8 cellular contexts compared by ENCODE assay signal in genomic region chr17:81926451-81927144, GRCh38. TPM values are rescaled to one million over a fixed set of nuclear protein-coding genes. Genes with fewer than 3 reads are reported as not detected.
DNase-seq lines count a peak whose midpoint lies in the region; ATAC-seq and TF ChIP-seq lines count a peak whose summit lies in the region.

No MANE protein-coding gene starts in this region.

- no peaks in the 10 kb centered on the region for H3K9me2 ChIP-seq in GM23338 (ENCODE audit: insufficient read depth)

- no peak overlapping the region for H2AFZ ChIP-seq in GM23338

- peak overlapping the region; percentile 92; the same call in 1 of the 2 replicates for H3K27ac ChIP-seq in GM23338 (ENCODE audit: low read depth)
- H3K27ac ChIP-seq in coronary artery, result peak overlapping the region; percentile 87 to 98

- CTCF ChIA-PET in Calu3 (lab: Charles Lee), result interaction anchor here (0.7 to 1.6 kb wide), 4 partner anchors 9 to 93 kb away, joined by 3 to 4 read pairs (median 4); partner anchors contain the start of gene PYCR1

- no TSS peak for BruUV-seq in Calu3 (replicated peaks; lab: Mats Ljungman, UMichigan)

- peak overlapping the region; percentile 96 for H3K4me2 ChIP-seq in GM23338

- no peaks in the 10 kb centered on the region for H3K9me3 Mint-ChIP-seq in Calu3 (ENCODE audit: low read depth, unreplicated experiment)
- no peaks in the 10 kb centered on the region for H3K9me3 Mint-ChIP-seq in GM23338

- H3F3A ChIP-seq in GM23338 (replicated peaks; ENCODE audit: low read depth), result peaks cover 19% of the 10 kb centered on the region

- peaks cover 10% of the 10 kb centered on the region for H4K20me1 ChIP-seq in GM23338 (replicated peaks; ENCODE audit: insufficient read depth)

- H3K36me3 ChIP-seq in GM23338 (ENCODE audit: insufficient read depth), result no peaks in the 10 kb centered on the region

- DNase-seq in Calu3, result peak; percentile 76
- peak; percentile 79 for DNase-seq in GM23338 (ENCODE audit: low spot score)
- peak; percentile 25 for DNase-seq in NCI-H1105 treated with DMSO at 0.1 percent for 48 hours (lab: John Stamatoyannopoulos, UW)
- DNase-seq in activated CD4-positive, alpha-beta T cell treated with anti-CD3 and anti-CD28 coated beads for 1 hour, result peak; percentile 49
- DNase-seq in coronary artery (ENCODE audit: low spot score), result peak; percentile 89
- DNase-seq in left lobe of liver (ENCODE audit: low spot score), result peak; percentile 91
- DNase-seq in stimulated activated CD4-positive, alpha-beta T cell treated with anti-CD3 and anti-CD28 coated beads, Interleukin-4, amount 100 ng/mL, for 1 hour, result peak; percentile 76

- intact Hi-C loops in Calu3 (cut with micrococcal nuclease; ENCODE audit: unreplicated experiment), result no loop called here

- ATAC-seq in GM23338 (peak; percentile 3), left lobe of liver (peak; percentile 63), HG03571 (IDR thresholded peaks at IDR 0.05; ENCODE audit: unreplicated experiment) (no peak)

- peaks cover 53% of the 10 kb centered on the region for H3K79me2 ChIP-seq in GM23338 (replicated peaks; ENCODE audit: insufficient read depth)

- H3K4me1 Mint-ChIP-seq in Calu3 (ENCODE audit: low read depth, unreplicated experiment) (peaks cover 26% of the 10 kb centered on the region), GM23338 (peaks cover 38% of the 10 kb centered on the region)

- peaks cover 26% of the 10 kb centered on the region; the same call in 1 of the 2 replicates for H3K4me1 ChIP-seq in GM23338 (ENCODE audit: insufficient read depth)

- H3K27ac Mint-ChIP-seq in Calu3 (ENCODE audit: unreplicated experiment) (peak overlapping the region; percentile 88), GM23338 (peak overlapping the region; percentile 88)

- H3K27me3 ChIP-seq in GM23338 (ENCODE audit: insufficient read depth), result peaks cover 10% of the 10 kb centered on the region; the same call in 1 of the 2 replicates

- no peaks in the 10 kb centered on the region for H3K27me3 Mint-ChIP-seq in Calu3 (ENCODE audit: unreplicated experiment)
- H3K27me3 Mint-ChIP-seq in GM23338 (ENCODE audit: insufficient read depth, low read depth, poor library complexity), result peaks cover 31% of the 10 kb centered on the region

- H3K4me3 Mint-ChIP-seq in Calu3 (ENCODE audit: low read depth, unreplicated experiment), result peak overlapping the region; percentile 90
- peak overlapping the region; percentile 85 for H3K4me3 Mint-ChIP-seq in GM23338

- H3K36me3 Mint-ChIP-seq in Calu3 (ENCODE audit: insufficient read depth, unreplicated experiment) (peaks cover 56% of the 10 kb centered on the region), GM23338 (ENCODE audit: low read depth) (peaks cover 13% of the 10 kb centered on the region; the same call in 2 of the 3 replicates)

- TF ChIP-seq CTCF in Calu3 (IDR thresholded peaks at IDR 0.05; ENCODE audit: unreplicated experiment) (no peak), GM23338 (conservative IDR thresholded peaks at IDR 0.05; ENCODE audit: low read depth in 2 of 2) (no peak), coronary artery (IDR thresholded peaks at IDR 0.05) (no peak)

- peak overlapping the region; percentile 85 for H3K4me3 ChIP-seq in GM23338
- peak overlapping the region; percentile 100 for H3K4me3 ChIP-seq in coronary artery

TF ChIP-seq in GM23338, 12 proteins besides CTCF, POLR2A, EP300 and RAD21:
- TF ChIP-seq ZNF462 (CRISPR knock-in tag; IDR thresholded peaks at IDR 0.05) (no peak), CREB1 (CRISPR knock-in tag; IDR thresholded peaks at IDR 0.05; ENCODE audit: low read depth) (peak; percentile 58; the same call in 1 of the 2 replicates), ZNF114 (CRISPR knock-in tag; IDR thresholded peaks at IDR 0.05) (no peak), ZNF331 (CRISPR knock-in tag; IDR thresholded peaks at IDR 0.05; ENCODE audit: low read depth) (no peak), NANOG (IDR thresholded peaks at IDR 0.05; ENCODE audit: borderline replicate concordance) (no peak), POLR2AphosphoS5 (IDR thresholded peaks at IDR 0.05; ENCODE audit: low read depth) (peak; percentile 48; the same call in 1 of the 2 replicates), EZH2 (IDR thresholded peaks at IDR 0.05; ENCODE audit: low read depth, unreplicated experiment) (no peak)

RNA-seq across cellular contexts. Expression of gene MAFG, which starts 0.9 kb away (rescaled TPM):
- total RNA-seq in Calu3 (2022), result 36.1 and 37.9 TPM in 2 replicates
- total RNA-seq in GM23338 (2014; rRNA removed; shearing (Covaris generic)), result 32.0 and 33.4 TPM in 2 replicates
- 17.2 and 21.7 TPM in 2 replicates for polyA plus RNA-seq in GM23338 (2016; fragmentation: Nextera tagmentation; extraction: Ambion mirVana)
- total RNA-seq in left lobe of liver, result 12.6 TPM

RNA-seq across cellular contexts. Expression of gene SIRT7, which starts 8.6 kb away (rescaled TPM):
- total RNA-seq in Calu3 (2022) (50.3 and 56.0 TPM in 2 replicates), left lobe of liver (18.0 TPM)
- total RNA-seq in GM23338 (2014; rRNA removed; shearing (Covaris generic)), result 20.8 and 29.7 TPM in 2 replicates
- polyA plus RNA-seq in GM23338 (2016; fragmentation: Nextera tagmentation; extraction: Ambion mirVana), result 16.3 and 17.1 TPM in 2 replicates

RNA-seq across cellular contexts. Expression of gene PYCR1, which starts 10.5 kb away (rescaled TPM):
- total RNA-seq in Calu3 (2022), result 102 and 105 TPM in 2 replicates
- total RNA-seq in GM23338 (2014; rRNA removed; shearing (Covaris generic)), result 237 and 240 TPM in 2 replicates
- polyA plus RNA-seq in GM23338 (2016; fragmentation: Nextera tagmentation; extraction: Ambion mirVana), result 87.3 and 98.9 TPM in 2 replicates
- 5.2 TPM for total RNA-seq in left lobe of liver

RNA-seq across cellular contexts. Expression of gene PCYT2, which starts 15.4 kb away (rescaled TPM):
- total RNA-seq in Calu3 (2022) (58.4 and 60.9 TPM in 2 replicates), left lobe of liver (113 TPM)
- 65.2 and 82.9 TPM in 2 replicates for total RNA-seq in GM23338 (2014; rRNA removed; shearing (Covaris generic))
- polyA plus RNA-seq in GM23338 (2016; fragmentation: Nextera tagmentation; extraction: Ambion mirVana), result 50.9 and 51.6 TPM in 2 replicates

RNA-seq across cellular contexts. Expression of gene MYADML2, which starts 20.4 kb away (rescaled TPM):
- total RNA-seq in Calu3 (2022) (not detected in 2 replicates), left lobe of liver (not detected)
- total RNA-seq in GM23338 (2014; rRNA removed; shearing (Covaris generic)), result 0.78 and 1.7 TPM in 2 replicates
- polyA plus RNA-seq in GM23338 (2016; fragmentation: Nextera tagmentation; extraction: Ambion mirVana), result 0.42 and 0.70 TPM in 2 replicates

Comparison
In these comparisons a context has a peak if more than half of its experiments do, and no peak if none do; other contexts are left out.
1. DNase-seq: peak in every context shown above with its lines; median percentile 91 in left lobe of liver; 89 in coronary artery; 79 in GM23338; 76 in Calu3; 76 in stimulated activated CD4-positive, alpha-beta T cell treated with anti-CD3 and anti-CD28 coated beads, Interleukin-4, amount 100 ng/mL, for 1 hour; 49 in activated CD4-positive, alpha-beta T cell treated with anti-CD3 and anti-CD28 coated beads for 1 hour; 25 in NCI-H1105 treated with DMSO at 0.1 percent for 48 hours.
2. RNA of gene PYCR1, which starts 10.5 kb away (total RNA-seq): 237 to 240 TPM in GM23338 and 102 to 105 TPM in Calu3; 5.2 TPM in left lobe of liver (single experiment); every median in the first group is over 10 times any median in the second.